ENCODE assay signal across 1 cellular context in the genomic region with DNA sequence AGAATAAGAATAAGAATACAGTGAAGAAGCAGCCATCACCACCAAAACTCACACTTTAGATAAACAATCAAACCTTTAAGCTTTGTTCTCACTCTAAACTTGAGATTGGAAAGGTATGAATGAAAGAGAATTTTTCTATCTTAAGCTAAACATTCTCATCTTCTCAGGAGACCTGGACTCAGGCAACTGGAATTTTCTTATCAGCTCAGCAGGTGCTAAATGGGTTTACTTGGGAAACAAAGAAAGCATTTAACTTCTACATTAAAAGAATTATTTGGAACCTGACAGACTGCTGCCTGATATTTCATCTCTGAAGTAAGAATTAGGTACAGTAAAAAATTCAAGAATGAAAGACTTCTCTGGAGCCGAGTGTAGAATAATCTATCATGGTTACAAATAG.
TF ChIP-seq lines count a peak whose summit lies in the region.

No MANE protein-coding gene starts in this region.

TF ChIP-seq in A549, 52 proteins besides CTCF, POLR2A, EP300 and RAD21 (continued from another document):
- TF ChIP-seq CBX2 (IDR thresholded peaks at IDR 0.05; ENCODE audit: borderline replicate concordance, low read depth) (no peak), ATOH8 (CRISPR knock-in tag; IDR thresholded peaks at IDR 0.05; ENCODE audit: low read depth) (no peak), TFCP2L1 (CRISPR knock-in tag; IDR thresholded peaks at IDR 0.05) (no peak), BHLHE40 (IDR thresholded peaks at IDR 0.05; ENCODE audit: low read depth, low read length) (no peak), NFE2L2 (conservative IDR thresholded peaks at IDR 0.05; ENCODE audit: low read length) (no peak), SREBF2 (IDR thresholded peaks at IDR 0.05) (no peak)
